ENCODE assay signal across 23 cellular contexts in the genomic region with DNA sequence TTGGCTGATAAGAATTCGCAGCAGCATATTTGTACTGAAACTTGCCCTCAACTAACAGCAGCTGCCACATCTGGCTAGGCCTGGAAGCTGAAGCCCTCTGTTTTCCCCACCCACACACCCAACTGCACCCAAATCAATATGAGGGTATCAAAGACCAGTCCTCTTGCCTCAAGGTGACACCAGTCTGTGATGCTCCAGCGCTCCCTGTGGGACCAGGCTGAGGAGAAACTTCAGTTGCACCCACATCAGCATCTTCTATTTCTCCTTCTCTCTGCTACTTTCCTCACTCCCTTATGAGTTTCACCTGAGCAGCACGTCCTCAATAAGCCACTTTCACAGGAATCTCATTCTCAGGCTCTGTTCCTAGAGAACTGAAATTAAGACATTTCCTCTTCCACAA.
"Had no signal": no experiment of that assay in that cellular context is flagged by ENCODE, and none has a peak within 500 bp of the region (broad histone marks: within the 10 kb centered on the region; RNA-seq: fewer than 3 reads in every experiment).

No MANE protein-coding gene starts in this region.

- H3K4me1 ChIP-seq: esophagus muscularis mucosa, foreskin keratinocyte, heart right ventricle, left lung, lower lobe of right lung had no signal

- H3K36me3 Mint-ChIP-seq: mesothelial cell of epicardium had no signal

- H3K9me3 ChIP-seq: esophagus muscularis mucosa, heart right ventricle, left lung, lower lobe of right lung, mucosa of descending colon had no signal

- ATAC-seq: foreskin keratinocyte, heart right ventricle, left cardiac atrium, left lung, left ventricle myocardium superior, lower lobe of right lung, mucosa of descending colon had no signal

- H3K4me3 Mint-ChIP-seq: mesothelial cell of epicardium had no signal

- FAIRE-seq: colon, endothelial cell of umbilical vein, frontal cortex, islet of Langerhans, keratinocyte had no signal

- H3K27ac ChIP-seq: coronary artery, dorsolateral prefrontal cortex, esophagus muscularis mucosa, foreskin keratinocyte, heart right ventricle, left lung, lower lobe of right lung had no signal

- H3K36me3 ChIP-seq: esophagus muscularis mucosa, heart right ventricle, left lung, lower lobe of right lung had no signal

- H3K27ac Mint-ChIP-seq: mesothelial cell of epicardium had no signal

- H3K4me1 Mint-ChIP-seq: mesothelial cell of epicardium had no signal

- DNase-seq: dermis blood vessel endothelial cell; dorsolateral prefrontal cortex; effector CD4-positive, alpha-beta T cell; effector memory CD4-positive, alpha-beta T cell; foreskin keratinocyte; glutamatergic neuron; head of caudate nucleus; heart right ventricle; hippocampal formation; left cardiac atrium; left lung; left ventricle myocardium superior; lower lobe of right lung; mesenchymal stem cell; mucosa of descending colon had no signal

- H3K27me3 ChIP-seq: dorsolateral prefrontal cortex, esophagus muscularis mucosa, foreskin keratinocyte, heart right ventricle, left lung had no signal

- H3K9me3 Mint-ChIP-seq: mesothelial cell of epicardium had no signal

- H3K4me3 ChIP-seq: coronary artery, dorsolateral prefrontal cortex, esophagus muscularis mucosa, heart right ventricle, left lung, lower lobe of right lung, mucosa of descending colon had no signal
